Comparison of ENCODE assay signal across 23 cellular contexts in the genomic region with DNA sequence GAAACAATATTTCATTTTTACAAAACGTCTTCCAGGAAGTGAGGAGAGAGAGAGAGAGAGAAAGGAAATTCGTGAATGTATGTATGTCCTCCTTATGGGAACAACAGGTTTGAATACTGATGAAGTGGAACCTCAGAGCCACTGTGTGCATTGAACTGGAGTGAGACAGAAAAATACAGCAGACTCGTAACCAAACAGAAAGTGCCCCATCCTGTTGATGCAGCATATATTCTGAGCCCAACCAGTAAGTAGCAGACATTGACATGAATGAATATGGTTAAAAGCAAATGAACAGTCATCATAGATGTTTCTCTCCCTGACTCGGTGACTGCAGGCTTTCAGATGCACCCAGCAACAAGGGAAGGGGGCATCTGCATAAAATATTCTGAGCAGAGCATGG.
A peak's percentile ranks its signal among the peaks of the same experiment; 100 is the strongest.
DNase-seq lines count a peak whose midpoint lies in the region; ATAC-seq, FAIRE-seq and TF ChIP-seq lines count a peak whose summit lies in the region.
"Had no signal": no experiment of that assay in that cellular context is flagged by ENCODE, and none has a peak within 500 bp of the region (broad histone marks: within the 10 kb centered on the region; RNA-seq: fewer than 3 reads in every experiment).

No MANE protein-coding gene starts in this region.

- H3K36me3 Mint-ChIP-seq in WTC11 = peaks cover 15% of the 10 kb centered on the region
- H3K36me3 Mint-ChIP-seq: CD4-positive, CD25-positive, alpha-beta regulatory T cell had no signal

- H3K9ac ChIP-seq in MM.1S (ENCODE audit: low read length) = no peak overlapping the region

- no peaks in the 10 kb centered on the region for H3K9me2 ChIP-seq in MM.1S (replicated peaks; ENCODE audit: insufficient read depth, low read length)

- no peak overlapping the region for H3K4me3 Mint-ChIP-seq in WTC11
- H3K4me3 Mint-ChIP-seq: CD4-positive, CD25-positive, alpha-beta regulatory T cell had no signal

- H3K9me3 Mint-ChIP-seq in WTC11 = peaks cover 16% of the 10 kb centered on the region

- no peaks in the 10 kb centered on the region for H3K36me3 ChIP-seq in MM.1S (replicated peaks; ENCODE audit: insufficient read depth, low read length)
- H3K36me3 ChIP-seq: SJSA1 had no signal

- peak overlapping the region; percentile 30; the same call in 1 of the 3 replicates for H3K4me2 ChIP-seq in A549
- peak overlapping the region; percentile 17; the same call in 1 of the 2 replicates for H3K4me2 ChIP-seq in MM.1S (ENCODE audit: low read depth, low read length)

- no peak for TF ChIP-seq POLR2A in A549 (IDR thresholded peaks at IDR 0.05; ENCODE audit: low read length)

- no peak for ATAC-seq in A549
- ATAC-seq in WTC11 = no peak
- ATAC-seq in GM21367 (IDR thresholded peaks at IDR 0.05; ENCODE audit: unreplicated experiment) = no peak
- ATAC-seq: HCT116, PC-3 had no signal

- no peaks in the 10 kb centered on the region for H3K27me3 Mint-ChIP-seq in WTC11 (ENCODE audit: low read depth)
- H3K27me3 Mint-ChIP-seq: CD4-positive, CD25-positive, alpha-beta regulatory T cell had no signal

- no peaks in the 10 kb centered on the region for H3K27me3 ChIP-seq in MM.1S (replicated peaks; ENCODE audit: insufficient read depth, low read length)
- H3K27me3 ChIP-seq: SJSA1 had no signal

- peaks cover 32% of the 10 kb centered on the region for H3K4me1 Mint-ChIP-seq in WTC11
- H3K4me1 Mint-ChIP-seq: CD4-positive, CD25-positive, alpha-beta regulatory T cell had no signal

- TF ChIP-seq RAD21 in A549 (conservative IDR thresholded peaks at IDR 0.05 in 1 of 2, IDR thresholded peaks at IDR 0.05 in 1 of 2) = no peak

- POLR2A ChIA-PET in A549 (lab: Yijun Ruan, JAX) (no interaction called here), WTC11 (lab: Charles Lee) (no interaction called here)

- H3K27ac ChIP-seq in A549 = no peak overlapping the region
- no peak overlapping the region for H3K27ac ChIP-seq in MM.1S (ENCODE audit: low read length)
- H3K27ac ChIP-seq in substantia nigra (ENCODE audit: low read depth, low read length, poor library complexity, severe bottlenecking) = no peak overlapping the region
- H3K27ac ChIP-seq: HL-60, SJSA1 had no signal

- TF ChIP-seq CTCF in A549 (IDR thresholded peaks at IDR 0.05) = no peak
- TF ChIP-seq CTCF in MM.1S (IDR thresholded peaks at IDR 0.05; ENCODE audit: low read length) = no peak
- TF ChIP-seq CTCF in WTC11 (IDR thresholded peaks at IDR 0.05) = no peak
- no peak for TF ChIP-seq CTCF in GM10266 (IDR thresholded peaks at IDR 0.05; ENCODE audit: control insufficient read depth, insufficient read depth, low read depth, missing control alignments)

- H3K4me3 ChIP-seq in A549 = no peak overlapping the region
- peak overlapping the region; percentile 4; the same call in 1 of the 2 replicates for H3K4me3 ChIP-seq in MM.1S (ENCODE audit: low read length)
- H3K4me3 ChIP-seq: SJSA1 had no signal

- DNase-seq in A549 (ENCODE audit: low read depth in 1 of 2, low spot score in 1 of 2) = no peak
- peak; percentile 48 for DNase-seq in MM.1S
- no peak for DNase-seq in WTC11 (ENCODE audit: low spot score)
- peak; percentile 5 for DNase-seq in left kidney (ENCODE audit: low read depth, low spot score)
- DNase-seq in GM10266 (ENCODE audit: extremely low spot score) = no peak
- DNase-seq in NCI-H187 (lab: John Stamatoyannopoulos, UW) = no peak
- DNase-seq in substantia nigra (lab: John Stamatoyannopoulos, UW) = no peak
- DNase-seq: 8988T; CD4-positive, CD25-positive, alpha-beta regulatory T cell; GOT3; Karpas-422; MV-4-11; NCI-H1105; NCI-H1436 treated with DMSO at 0.1 percent for 48 hours; NCI-H1930; PC-3; Right ventricle myocardium superior; RPMI8226 had no signal

- H3K9me3 ChIP-seq in A549 = peaks cover 6% of the 10 kb centered on the region; the same call in 1 of the 3 replicates
- H3K9me3 ChIP-seq in MM.1S (replicated peaks; ENCODE audit: insufficient read depth, low read length) = no peaks in the 10 kb centered on the region
- H3K9me3 ChIP-seq: SJSA1 had no signal

- H4K20me1 ChIP-seq in MM.1S (ENCODE audit: insufficient read depth, low read length) = no peaks in the 10 kb centered on the region

- 9% methylated on average over 4 of the region's 4 CpGs for WGBS in A549 (ENCODE audit: missing lambda C conversion rate)

- CTCF ChIA-PET in A549 (lab: Yijun Ruan, JAX) = no interaction called here
- CTCF ChIA-PET in WTC11 (lab: Charles Lee) = no interaction called here

- H3K79me2 ChIP-seq in MM.1S (ENCODE audit: low read length) = no peaks in the 10 kb centered on the region

- TF ChIP-seq EP300 in A549 (IDR thresholded peaks at IDR 0.05) = no peak

- no peaks in the 10 kb centered on the region for H3K4me1 ChIP-seq in A549
- no peaks in the 10 kb centered on the region for H3K4me1 ChIP-seq in MM.1S (ENCODE audit: low read length)
- H3K4me1 ChIP-seq: SJSA1 had no signal

- no peak for FAIRE-seq in A549 (lab: Jason Lieb, UNC)
- FAIRE-seq: GM18507 had no signal

- no peaks in the 10 kb centered on the region for H3F3A ChIP-seq in MM.1S (ENCODE audit: insufficient read depth, low read length)

- H2AFZ ChIP-seq in MM.1S (ENCODE audit: low read length) = peak overlapping the region; percentile 13; the same call in 1 of the 2 replicates

- peak overlapping the region; percentile 36 for H3K27ac Mint-ChIP-seq in WTC11
- H3K27ac Mint-ChIP-seq: CD4-positive, CD25-positive, alpha-beta regulatory T cell had no signal

TF ChIP-seq in A549, 52 proteins besides CTCF, POLR2A, EP300 and RAD21:
- no peak for TF ChIP-seq EHMT2 (IDR thresholded peaks at IDR 0.05; ENCODE audit: low read depth)
- TF ChIP-seq CBX8 (IDR thresholded peaks at IDR 0.05) = no peak
- TF ChIP-seq CEBPB (IDR thresholded peaks at IDR 0.05) = no peak
- TF ChIP-seq FOSB (CRISPR knock-in tag; IDR thresholded peaks at IDR 0.05) = no peak
- TF ChIP-seq KDM5A (IDR thresholded peaks at IDR 0.05) = no peak
- no peak for TF ChIP-seq CHD2 (IDR thresholded peaks at IDR 0.05; ENCODE audit: low read length, partially characterized antibody)

TF ChIP-seq in WTC11, 78 proteins besides CTCF, POLR2A, EP300 and RAD21 (continues in another document):
- TF ChIP-seq, protein P1, sequence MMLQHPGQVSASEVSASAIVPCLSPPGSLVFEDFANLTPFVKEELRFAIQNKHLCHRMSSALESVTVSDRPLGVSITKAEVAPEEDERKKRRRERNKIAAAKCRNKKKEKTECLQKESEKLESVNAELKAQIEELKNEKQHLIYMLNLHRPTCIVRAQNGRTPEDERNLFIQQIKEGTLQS (CRISPR knock-in tag; conservative IDR thresholded peaks at IDR 0.05) = no peak
- TF ChIP-seq TEAD1 (CRISPR knock-in tag; IDR thresholded peaks at IDR 0.05) (no peak), ZNF138 (CRISPR knock-in tag; conservative IDR thresholded peaks at IDR 0.05) (no peak), SMAD3 (CRISPR knock-in tag; IDR thresholded peaks at IDR 0.05; ENCODE audit: borderline replicate concordance) (no peak), MYBL2 (CRISPR knock-in tag; IDR thresholded peaks at IDR 0.05) (no peak), NFATC4 (CRISPR knock-in tag; IDR thresholded peaks at IDR 0.05) (no peak), JAZF1 (CRISPR knock-in tag; IDR thresholded peaks at IDR 0.05) (no peak), TCF7 (CRISPR knock-in tag; IDR thresholded peaks at IDR 0.05; ENCODE audit: low read depth) (no peak), ELF4 (CRISPR knock-in tag; IDR thresholded peaks at IDR 0.05; ENCODE audit: low read depth) (no peak), CREB1 (CRISPR knock-in tag; IDR thresholded peaks at IDR 0.05) (no peak), FOXP1 (CRISPR knock-in tag; IDR thresholded peaks at IDR 0.05; ENCODE audit: borderline replicate concordance) (no peak), SMAD4 (CRISPR knock-in tag; IDR thresholded peaks at IDR 0.05) (no peak)
- TF ChIP-seq, protein P2, sequence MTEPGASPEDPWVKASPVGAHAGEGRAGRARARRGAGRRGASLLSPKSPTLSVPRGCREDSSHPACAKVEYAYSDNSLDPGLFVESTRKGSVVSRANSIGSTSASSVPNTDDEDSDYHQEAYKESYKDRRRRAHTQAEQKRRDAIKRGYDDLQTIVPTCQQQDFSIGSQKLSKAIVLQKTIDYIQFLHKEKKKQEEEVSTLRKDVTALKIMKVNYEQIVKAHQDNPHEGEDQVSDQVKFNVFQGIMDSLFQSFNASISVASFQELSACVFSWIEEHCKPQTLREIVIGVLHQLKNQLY (CRISPR knock-in tag; IDR thresholded peaks at IDR 0.05) = no peak
- TF ChIP-seq, protein P3, sequence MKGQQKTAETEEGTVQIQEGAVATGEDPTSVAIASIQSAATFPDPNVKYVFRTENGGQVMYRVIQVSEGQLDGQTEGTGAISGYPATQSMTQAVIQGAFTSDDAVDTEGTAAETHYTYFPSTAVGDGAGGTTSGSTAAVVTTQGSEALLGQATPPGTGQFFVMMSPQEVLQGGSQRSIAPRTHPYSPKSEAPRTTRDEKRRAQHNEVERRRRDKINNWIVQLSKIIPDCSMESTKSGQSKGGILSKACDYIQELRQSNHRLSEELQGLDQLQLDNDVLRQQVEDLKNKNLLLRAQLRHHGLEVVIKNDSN (CRISPR knock-in tag; IDR thresholded peaks at IDR 0.05) = no peak
- TF ChIP-seq, protein P4, sequence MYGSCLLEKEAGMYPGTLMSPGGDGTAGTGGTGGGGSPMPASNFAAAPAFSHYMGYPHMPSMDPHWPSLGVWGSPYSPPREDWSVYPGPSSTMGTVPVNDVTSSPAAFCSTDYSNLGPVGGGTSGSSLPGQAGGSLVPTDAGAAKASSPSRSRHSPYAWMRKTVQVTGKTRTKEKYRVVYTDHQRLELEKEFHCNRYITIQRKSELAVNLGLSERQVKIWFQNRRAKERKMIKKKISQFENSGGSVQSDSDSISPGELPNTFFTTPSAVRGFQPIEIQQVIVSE (CRISPR knock-in tag; IDR thresholded peaks at IDR 0.05; ENCODE audit: borderline replicate concordance) = no peak
- TF ChIP-seq, protein P5, sequence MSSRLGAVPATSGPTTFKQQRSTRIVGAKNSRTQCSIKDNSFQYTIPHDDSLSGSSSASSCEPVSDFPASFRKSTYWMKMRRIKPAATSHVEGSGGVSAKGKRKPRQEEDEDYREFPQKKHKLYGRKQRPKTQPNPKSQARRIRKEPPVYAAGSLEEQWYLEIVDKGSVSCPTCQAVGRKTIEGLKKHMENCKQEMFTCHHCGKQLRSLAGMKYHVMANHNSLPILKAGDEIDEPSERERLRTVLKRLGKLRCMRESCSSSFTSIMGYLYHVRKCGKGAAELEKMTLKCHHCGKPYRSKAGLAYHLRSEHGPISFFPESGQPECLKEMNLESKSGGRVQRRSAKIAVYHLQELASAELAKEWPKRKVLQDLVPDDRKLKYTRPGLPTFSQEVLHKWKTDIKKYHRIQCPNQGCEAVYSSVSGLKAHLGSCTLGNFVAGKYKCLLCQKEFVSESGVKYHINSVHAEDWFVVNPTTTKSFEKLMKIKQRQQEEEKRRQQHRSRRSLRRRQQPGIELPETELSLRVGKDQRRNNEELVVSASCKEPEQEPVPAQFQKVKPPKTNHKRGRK (CRISPR knock-in tag; IDR thresholded peaks at IDR 0.05; ENCODE audit: borderline replicate concordance) = no peak

Comparison
In these comparisons a context has a peak if more than half of its experiments do, and no peak if none do; other contexts are left out.
1. DNase-seq: peak in MM.1S (single experiment) and left kidney (single experiment); none in A549 (0 of 2), WTC11 (single experiment), GM10266 (single experiment), NCI-H187 (0 of 2) and substantia nigra (0 of 49).